ENCODE assay signal across 9 cellular contexts in the genomic region with DNA sequence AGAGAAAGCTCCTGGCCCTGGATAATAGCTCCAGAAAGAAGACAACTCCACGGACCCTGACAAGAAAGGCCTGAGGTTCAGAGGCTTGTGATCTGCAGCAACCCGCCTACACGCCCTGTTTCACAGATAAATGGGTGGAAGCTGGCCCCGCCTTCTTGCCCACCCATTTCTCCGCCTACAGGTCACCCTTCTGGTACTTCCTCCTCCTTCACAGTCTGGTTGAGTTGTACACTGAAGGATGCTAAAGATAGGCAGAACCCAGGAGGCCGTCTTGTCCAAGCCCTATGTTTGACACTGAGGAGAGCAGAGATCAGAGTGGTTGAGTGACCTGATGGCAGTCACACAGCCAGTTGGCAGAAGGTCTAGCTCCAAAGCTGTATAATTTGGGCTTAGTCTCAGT. TPM values are rescaled to one million over a fixed set of nuclear protein-coding genes. Genes with fewer than 3 reads are reported as not detected.
DNase-seq lines count a peak whose midpoint lies in the region; ATAC-seq and TF ChIP-seq lines count a peak whose summit lies in the region.
"Had no signal": no experiment of that assay in that cellular context is flagged by ENCODE, and none has a peak within 500 bp of the region (broad histone marks: within the 10 kb centered on the region; RNA-seq: fewer than 3 reads in every experiment).

No MANE protein-coding gene starts in this region.

- H3K27me3 ChIP-seq in tibial nerve (no peaks in the 10 kb centered on the region), esophagus muscularis mucosa (no peaks in the 10 kb centered on the region)

- H3K4me3 ChIP-seq in tibial nerve (no peak overlapping the region), esophagus muscularis mucosa (no peak overlapping the region)

- H3K27me3 Mint-ChIP-seq in activated CD8-positive, alpha-beta T cell treated with anti-CD3 and anti-CD28 coated beads for 36 hours, result no peaks in the 10 kb centered on the region

- H3K36me3 ChIP-seq in tibial nerve (no peaks in the 10 kb centered on the region), esophagus muscularis mucosa (no peaks in the 10 kb centered on the region)

- H3K4me1 ChIP-seq in tibial nerve (no peaks in the 10 kb centered on the region), esophagus muscularis mucosa (no peaks in the 10 kb centered on the region)

- H3K27ac Mint-ChIP-seq in activated CD8-positive, alpha-beta T cell treated with anti-CD3 and anti-CD28 coated beads for 36 hours, result no peak overlapping the region

- TF ChIP-seq EP300 in tibial nerve (IDR thresholded peaks at IDR 0.05), result no peak
- no peak for TF ChIP-seq EP300 in esophagus muscularis mucosa (IDR thresholded peaks at IDR 0.05)

- no peak overlapping the region for H3K27ac ChIP-seq in tibial nerve
- no peak overlapping the region for H3K27ac ChIP-seq in esophagus muscularis mucosa (replicated peaks in 1 of 4)
- H3K27ac ChIP-seq: epithelial cell of prostate had no signal

- DNase-seq in activated CD8-positive, alpha-beta T cell treated with anti-CD3 and anti-CD28 coated beads for 36 hours, result peak; percentile 85
- peak; percentile 14 to 38 (median 18) for DNase-seq in stimulated activated CD4-positive, alpha-beta T cell treated with anti-CD3 and anti-CD28 coated beads, Interleukin-12 subunit alpha, Interleukin-12 subunit beta, amount 100 ng/mL, for 48 hours (ENCODE audit: low read depth in 2 of 3, low spot score in 1 of 3)
- DNase-seq in tibial nerve (ENCODE audit: low spot score in 2 of 2), result no peak
- no peak for DNase-seq in esophagus muscularis mucosa (ENCODE audit: extremely low spot score)
- DNase-seq in superior temporal gyrus (ENCODE audit: extremely low spot score), result no peak

- ATAC-seq in GM19043 (IDR thresholded peaks at IDR 0.05; ENCODE audit: low read depth, unreplicated experiment) (peak; percentile 53), HG03460 (IDR thresholded peaks at IDR 0.05; ENCODE audit: unreplicated experiment) (peak; percentile 50), HG02571 (IDR thresholded peaks at IDR 0.05; ENCODE audit: unreplicated experiment) (no peak)
- ATAC-seq in activated CD8-positive, alpha-beta T cell treated with anti-CD3 and anti-CD28 coated beads for 36 hours, result peak; percentile 94

- peaks cover 5% of the 10 kb centered on the region for H3K4me1 Mint-ChIP-seq in activated CD8-positive, alpha-beta T cell treated with anti-CD3 and anti-CD28 coated beads for 36 hours (ENCODE audit: low read depth)

- H3K4me3 Mint-ChIP-seq in activated CD8-positive, alpha-beta T cell treated with anti-CD3 and anti-CD28 coated beads for 36 hours, result no peak overlapping the region

- no peak for TF ChIP-seq CTCF in activated CD8-positive, alpha-beta T cell treated with anti-CD3 and anti-CD28 coated beads for 36 hours (IDR thresholded peaks at IDR 0.05)
- TF ChIP-seq CTCF in tibial nerve (IDR thresholded peaks at IDR 0.05) (no peak), esophagus muscularis mucosa (IDR thresholded peaks at IDR 0.05) (no peak)

- no peak for TF ChIP-seq POLR2A in tibial nerve (IDR thresholded peaks at IDR 0.05)
- no peak for TF ChIP-seq POLR2A in esophagus muscularis mucosa (IDR thresholded peaks at IDR 0.05; ENCODE audit: low read depth)

- H3K9me3 ChIP-seq in tibial nerve (no peaks in the 10 kb centered on the region), esophagus muscularis mucosa (no peaks in the 10 kb centered on the region)

- intact Hi-C loops in activated CD8-positive, alpha-beta T cell treated with anti-CD3 and anti-CD28 coated beads for 36 hours (cut with micrococcal nuclease), result no loop called here
- intact Hi-C loops in esophagus muscularis mucosa (cut with DNase I), result no loop called here

- WGBS in tibial nerve, 2 donors, result 75 to 78% methylated on average over 6 of the region's 6 CpGs
- 82% methylated on average over 6 of the region's 6 CpGs for WGBS in esophagus muscularis mucosa

- POLR2A ChIA-PET in activated CD8-positive, alpha-beta T cell treated with anti-CD3 and anti-CD28 coated beads for 36 hours (lab: Charles Lee), result no interaction called here

- no peaks in the 10 kb centered on the region for H3K36me3 Mint-ChIP-seq in activated CD8-positive, alpha-beta T cell treated with anti-CD3 and anti-CD28 coated beads for 36 hours (ENCODE audit: low read depth)

- CTCF ChIA-PET in activated CD8-positive, alpha-beta T cell treated with anti-CD3 and anti-CD28 coated beads for 36 hours (lab: Charles Lee), result interaction anchor here (1.0 to 1.1 kb wide), 2 partner anchors 19 to 27 kb away, joined by 4 to 5 read pairs; no protein-coding TSS in a partner anchor

- H3K9me3 Mint-ChIP-seq in activated CD8-positive, alpha-beta T cell treated with anti-CD3 and anti-CD28 coated beads for 36 hours, result no peaks in the 10 kb centered on the region

RNA-seq across cellular contexts. Expression of a gene that starts 34.2 kb away (rescaled TPM):
- total RNA-seq in activated CD8-positive, alpha-beta T cell treated with anti-CD3 and anti-CD28 coated beads for 36 hours, result 1 to 10 TPM; 1.0 to 2.1 TPM
- 10 to 100 TPM in 1 of 4 donors, 1 to 10 TPM in 3; 2.4 to 12.0 (median 4.9) TPM for total RNA-seq in tibial nerve
- total RNA-seq in esophagus muscularis mucosa, result 1 to 10 TPM in 3 of 4 donors, under 1 TPM in 1; 0.83 to 6.5 (median 6.2) TPM

Comparison
In these comparisons a context has a peak if more than half of its experiments do, and no peak if none do; other contexts are left out.
1. DNase-seq: peak in activated CD8-positive, alpha-beta T cell treated with anti-CD3 and anti-CD28 coated beads for 36 hours (single experiment) and stimulated activated CD4-positive, alpha-beta T cell treated with anti-CD3 and anti-CD28 coated beads, Interleukin-12 subunit alpha, Interleukin-12 subunit beta, amount 100 ng/mL, for 48 hours (3 of 3); none in tibial nerve (0 of 2), esophagus muscularis mucosa (single experiment) and superior temporal gyrus (single experiment).